19 cellular contexts compared by ENCODE assay signal in the genomic region with DNA sequence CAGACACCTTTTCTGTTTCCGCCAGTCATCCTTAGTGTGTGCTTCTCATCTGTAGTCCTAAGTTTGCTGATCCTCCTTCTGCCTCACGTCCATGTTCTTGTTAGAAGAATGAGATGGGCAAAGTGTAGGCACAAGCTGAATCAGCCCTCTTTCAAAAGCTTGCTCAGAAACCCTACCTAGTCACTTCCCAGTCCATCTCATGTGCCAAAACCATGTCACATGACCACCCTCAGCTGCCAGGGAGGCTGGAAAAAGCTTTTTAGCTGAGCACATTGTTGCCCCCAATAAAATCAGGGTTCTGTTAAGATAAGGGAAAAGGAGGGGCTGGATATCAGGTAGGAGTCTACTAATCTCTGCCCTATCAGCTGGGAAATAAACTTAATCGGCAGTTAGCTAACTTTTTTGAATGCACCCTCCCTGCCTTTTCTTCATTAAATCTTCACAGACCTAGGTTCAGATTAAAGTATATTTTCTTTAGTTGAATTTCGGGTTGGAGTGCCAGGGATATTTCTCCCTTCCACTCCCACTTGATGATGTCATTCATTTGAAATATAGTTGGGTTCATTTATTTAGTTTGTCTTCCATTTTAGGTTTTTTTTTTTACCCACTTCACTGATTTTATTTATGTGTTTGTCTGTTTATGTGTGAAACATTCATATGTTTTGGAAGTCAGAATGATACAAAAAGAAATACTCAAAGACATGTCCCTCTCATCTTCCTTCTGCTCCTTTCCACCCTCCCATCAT.
DNase-seq lines count a peak whose midpoint lies in the region; ATAC-seq, FAIRE-seq and TF ChIP-seq lines count a peak whose summit lies in the region.
"Had no signal": no experiment of that assay in that cellular context is flagged by ENCODE, and none has a peak within 500 bp of the region (broad histone marks: within the 10 kb centered on the region; RNA-seq: fewer than 3 reads in every experiment).

No MANE protein-coding gene starts in this region.

- H3K4me1 ChIP-seq in Panc1 (ENCODE audit: control insufficient read depth, insufficient read depth, low read length) (peaks cover 27% of the 10 kb centered on the region), endothelial cell of umbilical vein (ENCODE audit: control insufficient read depth, extremely low read depth, insufficient read depth, low read length) (peaks cover 4% of the 10 kb centered on the region), esophagus muscularis mucosa (peaks cover 6 to 15% (median 12%) of the 10 kb centered on the region in 4 donors)

- DNase-seq in DMS 273 (lab: John Stamatoyannopoulos, UW; ENCODE audit: unreplicated experiment) (peak; percentile 33), DMS 273 treated with DMSO at 0.1 percent for 48 hours (lab: John Stamatoyannopoulos, UW) (no peak), Panc1 (ENCODE audit: low read depth, low spot score) (no peak), endothelial cell of umbilical vein (ENCODE audit: low read depth, low spot score) (no peak), renal cortical epithelial cell (ENCODE audit: low read depth) (peak; percentile 40), T-helper 17 cell (no peak), esophagus muscularis mucosa (ENCODE audit: extremely low spot score) (no peak)
- DNase-seq: activated CD8-positive, alpha-beta memory T cell treated with anti-CD3 and anti-CD28 coated beads, Interleukin-2, amount 10 ng/mL, durations not matched to agents 7 days and 5 days; cerebellar nuclear complex; esophagus squamous epithelium; NCI-H1105 treated with DMSO at 0.1 percent for 48 hours; NCI-H748 treated with DMSO at 0.1 percent for 48 hours; stimulated activated CD4-positive, alpha-beta T cell treated with anti-CD3 and anti-CD28 coated beads, Interleukin-15, amount 100 ng/mL, for 24 hours had no signal

- no TSS peak for BruUV-seq in Panc1 (replicated peaks; lab: Mats Ljungman, UMichigan)
- BruUV-seq in endothelial cell of umbilical vein (replicated peaks; lab: Mats Ljungman, UMichigan), result no TSS peak

- no peaks in the 10 kb centered on the region for H3K79me2 ChIP-seq in endothelial cell of umbilical vein (ENCODE audit: control insufficient read depth, insufficient read depth, low read length)
- H3K79me2 ChIP-seq: parathyroid adenoma had no signal

- no peak overlapping the region for H3K27ac Mint-ChIP-seq in T-helper 17 cell
- H3K27ac Mint-ChIP-seq: activated CD8-positive, alpha-beta memory T cell treated with anti-CD3 and anti-CD28 coated beads, Interleukin-2, amount 10 ng/mL, durations not matched to agents 7 days and 5 days; activated naive CD4-positive, alpha-beta T cell treated with anti-CD3 and anti-CD28 coated beads, Interleukin-2, amount 50 U/mL, for 24 hours had no signal

- no peaks in the 10 kb centered on the region for H4K20me1 ChIP-seq in endothelial cell of umbilical vein (replicated peaks; ENCODE audit: control insufficient read depth, extremely low read depth, insufficient read depth, low read length)

- H3K4me3 ChIP-seq in Panc1 (ENCODE audit: low read depth in 2 of 2, low read length in 2 of 2) (no peak overlapping the region), endothelial cell of umbilical vein (replicated peaks in 1 of 3; ENCODE audit: insufficient read depth in 1 of 3, low read depth in 1 of 3, low read length in 3 of 3) (no peak overlapping the region), esophagus muscularis mucosa (no peak overlapping the region)
- H3K4me3 ChIP-seq: esophagus squamous epithelium, thoracic aorta had no signal

- intact Hi-C loops in Panc1 (cut with micrococcal nuclease; ENCODE audit: unreplicated experiment), result no loop called here
- intact Hi-C loops in endothelial cell of umbilical vein (cut with micrococcal nuclease), result loop anchor here (10.0 kb wide), 1 partner anchor 58 kb away; no protein-coding TSS in a partner anchor
- intact Hi-C loops in esophagus muscularis mucosa (cut with DNase I), result no loop called here

- no peaks in the 10 kb centered on the region for H3K9me3 ChIP-seq in Panc1 (ENCODE audit: control insufficient read depth, insufficient read depth, low read depth, low read length)
- H3K9me3 ChIP-seq in endothelial cell of umbilical vein (replicated peaks; ENCODE audit: control insufficient read depth, insufficient read depth, low read length), result no peaks in the 10 kb centered on the region
- H3K9me3 ChIP-seq in T-helper 17 cell (ENCODE audit: control insufficient read depth, low read length, poor library complexity, severe bottlenecking), result no peaks in the 10 kb centered on the region
- no peaks in the 10 kb centered on the region for H3K9me3 ChIP-seq in esophagus muscularis mucosa
- H3K9me3 ChIP-seq: esophagus squamous epithelium, thoracic aorta had no signal

- TF ChIP-seq EP300 in esophagus muscularis mucosa (IDR thresholded peaks at IDR 0.05), result no peak

- no peaks in the 10 kb centered on the region for H3K27me3 ChIP-seq in Panc1 (ENCODE audit: control insufficient read depth, insufficient read depth, low read length)
- no peaks in the 10 kb centered on the region for H3K27me3 ChIP-seq in endothelial cell of umbilical vein (ENCODE audit: control insufficient read depth in 2 of 2, insufficient read depth in 2 of 2, low read length in 2 of 2)
- no peaks in the 10 kb centered on the region for H3K27me3 ChIP-seq in esophagus muscularis mucosa
- H3K27me3 ChIP-seq: esophagus squamous epithelium had no signal

- peak; percentile 31 for FAIRE-seq in endothelial cell of umbilical vein (lab: Jason Lieb, UNC)

- no peak for TF ChIP-seq CTCF in Panc1 (IDR thresholded peaks at IDR 0.05)
- TF ChIP-seq CTCF in endothelial cell of umbilical vein (IDR thresholded peaks at IDR 0.05; ENCODE audit: extremely low read depth in 1 of 2, insufficient read depth in 1 of 2, low read depth in 1 of 2, low read length in 2 of 2), result no peak
- no peak for TF ChIP-seq CTCF in esophagus muscularis mucosa (IDR thresholded peaks at IDR 0.05)

- POLR2A ChIA-PET in Panc1 (lab: Charles Lee), result interaction anchor here (0.6 kb wide), 1 partner anchor 599 kb away, joined by 4 read pairs; no protein-coding TSS in a partner anchor
- POLR2A ChIA-PET in endothelial cell of umbilical vein (lab: Charles Lee), result no interaction called here

- H3K9me1 ChIP-seq in endothelial cell of umbilical vein (replicated peaks; ENCODE audit: control insufficient read depth, extremely low read depth, insufficient read depth, low read length), result no peaks in the 10 kb centered on the region

- CTCF ChIA-PET in Panc1 (lab: Charles Lee), result no interaction called here
- CTCF ChIA-PET in endothelial cell of umbilical vein (lab: Charles Lee), result interaction anchor here (1.3 to 2.9 kb wide), 4 partner anchors 12 to 211 kb away, joined by 3 to 13 read pairs (median 6); no protein-coding TSS in a partner anchor

- no peak overlapping the region for H2AFZ ChIP-seq in endothelial cell of umbilical vein (ENCODE audit: low read depth, low read length)
- H2AFZ ChIP-seq: parathyroid adenoma had no signal

- H3K27me3 Mint-ChIP-seq in T-helper 17 cell, result peaks cover 35% of the 10 kb centered on the region

- H3K4me3 Mint-ChIP-seq in T-helper 17 cell, result no peak overlapping the region
- H3K4me3 Mint-ChIP-seq: activated CD8-positive, alpha-beta memory T cell treated with anti-CD3 and anti-CD28 coated beads, Interleukin-2, amount 10 ng/mL, durations not matched to agents 7 days and 5 days; activated naive CD4-positive, alpha-beta T cell treated with anti-CD3 and anti-CD28 coated beads, Interleukin-2, amount 50 U/mL, for 24 hours had no signal

- in situ Hi-C loops in Panc1 (cut with HindIII; ENCODE audit: low pct_unique_long_range_greater_than_20kb, low sequenced_read_pairs), result no loop called here

- no peaks in the 10 kb centered on the region for H3K36me3 Mint-ChIP-seq in T-helper 17 cell (ENCODE audit: low read depth)
- H3K36me3 Mint-ChIP-seq: activated CD8-positive, alpha-beta memory T cell treated with anti-CD3 and anti-CD28 coated beads, Interleukin-2, amount 10 ng/mL, durations not matched to agents 7 days and 5 days; activated naive CD4-positive, alpha-beta T cell treated with anti-CD3 and anti-CD28 coated beads, Interleukin-2, amount 50 U/mL, for 24 hours had no signal

- dilution Hi-C loops in endothelial cell of umbilical vein (cut with MboI; ENCODE audit: extremely low pct_ligation_motif_present, low sequenced_read_pairs), result no loop called here

- no peaks in the 10 kb centered on the region for H3K36me3 ChIP-seq in Panc1 (ENCODE audit: control insufficient read depth, insufficient read depth, low read length)
- no peaks in the 10 kb centered on the region for H3K36me3 ChIP-seq in endothelial cell of umbilical vein (ENCODE audit: control insufficient read depth in 2 of 2, extremely low read depth in 1 of 2, insufficient read depth in 2 of 2, low read length in 2 of 2)
- no peaks in the 10 kb centered on the region for H3K36me3 ChIP-seq in esophagus muscularis mucosa
- H3K36me3 ChIP-seq: esophagus squamous epithelium, thoracic aorta had no signal

- no peak overlapping the region for H3K9ac ChIP-seq in endothelial cell of umbilical vein (replicated peaks; ENCODE audit: extremely low read depth, insufficient read depth, low read length)
- H3K9ac ChIP-seq: parathyroid adenoma had no signal

- TF ChIP-seq POLR2A in endothelial cell of umbilical vein (IDR thresholded peaks at IDR 0.05; ENCODE audit: low read depth, low read length) (no peak), esophagus muscularis mucosa (IDR thresholded peaks at IDR 0.05; ENCODE audit: low read depth) (no peak)

- ATAC-seq in Panc1, result 0 out of 2 replicates have a peak, but pooled peaks have one; percentile 44
- no peak for ATAC-seq in HG02885 (IDR thresholded peaks at IDR 0.05; ENCODE audit: poor library complexity, unreplicated experiment)
- ATAC-seq in T-helper 17 cell, result no peak
- ATAC-seq: activated CD8-positive, alpha-beta memory T cell treated with anti-CD3 and anti-CD28 coated beads, Interleukin-2, amount 10 ng/mL, durations not matched to agents 7 days and 5 days had no signal

- H3K27ac ChIP-seq in Panc1 (ENCODE audit: low read length), result peak overlapping the region; percentile 5; the same call in 1 of the 2 replicates
- no peak overlapping the region for H3K27ac ChIP-seq in endothelial cell of umbilical vein (ENCODE audit: insufficient read depth, low read depth, low read length)
- no peak overlapping the region for H3K27ac ChIP-seq in esophagus muscularis mucosa (replicated peaks in 1 of 4)
- H3K27ac ChIP-seq: 22Rv1, esophagus squamous epithelium, parathyroid adenoma, VCaP had no signal

- H3K4me1 Mint-ChIP-seq in T-helper 17 cell, result no peaks in the 10 kb centered on the region
- H3K4me1 Mint-ChIP-seq: activated CD8-positive, alpha-beta memory T cell treated with anti-CD3 and anti-CD28 coated beads, Interleukin-2, amount 10 ng/mL, durations not matched to agents 7 days and 5 days; activated naive CD4-positive, alpha-beta T cell treated with anti-CD3 and anti-CD28 coated beads, Interleukin-2, amount 50 U/mL, for 24 hours had no signal

- H3K4me2 ChIP-seq in endothelial cell of umbilical vein (ENCODE audit: insufficient read depth, low read length), result no peak overlapping the region

- WGBS in esophagus muscularis mucosa, result 84% methylated on average over 3 of the region's 4 CpGs

TF ChIP-seq in endothelial cell of umbilical vein, 7 proteins besides CTCF, POLR2A, EP300 and RAD21 (continues in another document):
- TF ChIP-seq FOS (IDR thresholded peaks at IDR 0.05; ENCODE audit: borderline replicate concordance, insufficient read depth, low read length), result no peak
- TF ChIP-seq MYC (IDR thresholded peaks at IDR 0.05; ENCODE audit: low read depth, low read length), result no peak

Comparison
In these comparisons a context has a peak if more than half of its experiments do, and no peak if none do; other contexts are left out.
1. DNase-seq: peak in DMS 273 (single experiment) and renal cortical epithelial cell (single experiment); none in DMS 273 treated with DMSO at 0.1 percent for 48 hours (single experiment), Panc1 (single experiment), endothelial cell of umbilical vein (single experiment), T-helper 17 cell (0 of 3) and esophagus muscularis mucosa (single experiment).